In genomic region chr2:69768789-69769188, GRCh38 we compare ENCODE assay signal across 2 cellular contexts.
A peak's percentile ranks its signal among the peaks of the same experiment; 100 is the strongest.
TF ChIP-seq lines count a peak whose summit lies in the region.

No MANE protein-coding gene starts in this region.

TF ChIP-seq in HCT116, 20 proteins besides CTCF, POLR2A, EP300 and RAD21 (continued from another document):
- TF ChIP-seq TCF7L2 (IDR thresholded peaks at IDR 0.05; ENCODE audit: borderline replicate concordance, extremely low read depth, insufficient read depth, insufficient read length) (no peak), EGR1 (IDR thresholded peaks at IDR 0.05; ENCODE audit: low read depth) (no peak), EZH2 (IDR thresholded peaks at IDR 0.05) (no peak), POLR2AphosphoS5 (IDR thresholded peaks at IDR 0.05; ENCODE audit: low read depth, low read length) (no peak), FOSL1 (IDR thresholded peaks at IDR 0.05; ENCODE audit: low read depth) (no peak), ZBTB33 (IDR thresholded peaks at IDR 0.05; ENCODE audit: extremely low read depth, insufficient replicate concordance, low read length) (no peak), REST (IDR thresholded peaks at IDR 0.05; ENCODE audit: low read depth) (no peak), ZNF274 (IDR thresholded peaks at IDR 0.05; ENCODE audit: low read depth, low read length) (no peak), CEBPB (IDR thresholded peaks at IDR 0.05; ENCODE audit: low read depth) (no peak), ATF3 (IDR thresholded peaks at IDR 0.05) (no peak), MAX (IDR thresholded peaks at IDR 0.05) (no peak)

TF ChIP-seq in liver, 16 proteins besides CTCF, POLR2A, EP300 and RAD21 (continued from another document):
- no peak for TF ChIP-seq ZBTB33 (IDR thresholded peaks at IDR 0.05)
- peak; percentile 36 to 49 for TF ChIP-seq RXRA (IDR thresholded peaks at IDR 0.05)
- no peak for TF ChIP-seq GABPA (IDR thresholded peaks at IDR 0.05 in 1 of 2, conservative IDR thresholded peaks at IDR 0.05 in 1 of 2)
